ENCODE assay signal across 9 cellular contexts in genomic region chr5:139104577-139105271, GRCh38.
DNase-seq lines count a peak whose midpoint lies in the region; ATAC-seq, FAIRE-seq and TF ChIP-seq lines count a peak whose summit lies in the region.
"Had no signal": no experiment of that assay in that cellular context is flagged by ENCODE, and none has a peak within 500 bp of the region (broad histone marks: within the 10 kb centered on the region; RNA-seq: fewer than 3 reads in every experiment).

No MANE protein-coding gene starts in this region.

- no peaks in the 10 kb centered on the region for H3K36me3 ChIP-seq in vagina

- peaks cover 34% of the 10 kb centered on the region for H3K4me1 ChIP-seq in vagina

- no peaks in the 10 kb centered on the region for H3K9me3 ChIP-seq in vagina

- DNase-seq in activated T-cell treated with anti-CD3 and anti-CD28 coated beads, Interleukin-2, amount 50 U/mL, for 24 hours, result no peak
- no peak for DNase-seq in activated T-cell treated with anti-CD3 and anti-CD28 coated beads, Interleukin-2, amount 50 U/mL, for 4 hours
- DNase-seq in epithelial cell of prostate (ENCODE audit: low read depth, low spot score), result peak; percentile 41
- peak; percentile 72 for DNase-seq in myocyte (ENCODE audit: low read depth)
- peak in 1 of 2 donors; percentile 88 for DNase-seq in vagina (ENCODE audit: extremely low spot score in 2 of 2)
- DNase-seq in GM12891 (ENCODE audit: insufficient read length, low spot score), result no peak
- DNase-seq in stimulated activated CD4-positive, alpha-beta T cell treated with anti-CD3 and anti-CD28 coated beads, Interleukin-4, amount 100 ng/mL, for 1 hour, result no peak

- peak overlapping the region; percentile 16 for H3K27ac ChIP-seq in epithelial cell of prostate
- H3K27ac ChIP-seq in vagina, result peak overlapping the region; percentile 74

- TF ChIP-seq POLR2A in vagina (IDR thresholded peaks at IDR 0.05), result no peak
- no peak for TF ChIP-seq POLR2A in GM12891 (IDR thresholded peaks at IDR 0.05; ENCODE audit: low read depth, low read length)

- no peak for FAIRE-seq in GM12891 (lab: Jason Lieb, UNC)

- H3K4me3 Mint-ChIP-seq in activated T-cell treated with anti-CD3 and anti-CD28 coated beads, Interleukin-2, amount 50 U/mL, for 24 hours, result no peak overlapping the region
- H3K4me3 Mint-ChIP-seq in activated T-cell treated with anti-CD3 and anti-CD28 coated beads, Interleukin-2, amount 50 U/mL, for 4 hours, result no peak overlapping the region
- H3K4me3 Mint-ChIP-seq: activated naive CD8-positive, alpha-beta T cell had no signal

- H3K4me3 ChIP-seq in vagina, result no peak overlapping the region

- intact Hi-C loops in vagina (cut with DNase I), result loop anchor here (10.0 kb wide), 1 partner anchor 160 kb away; no protein-coding TSS in a partner anchor

- ATAC-seq in activated T-cell treated with anti-CD3 and anti-CD28 coated beads, Interleukin-2, amount 50 U/mL, for 4 hours, result no peak
- no peak for ATAC-seq in GM19455 (IDR thresholded peaks at IDR 0.05; ENCODE audit: unreplicated experiment)

- no peaks in the 10 kb centered on the region for H3K36me3 Mint-ChIP-seq in activated T-cell treated with anti-CD3 and anti-CD28 coated beads, Interleukin-2, amount 50 U/mL, for 24 hours (ENCODE audit: low read depth)
- H3K36me3 Mint-ChIP-seq in activated T-cell treated with anti-CD3 and anti-CD28 coated beads, Interleukin-2, amount 50 U/mL, for 4 hours (ENCODE audit: insufficient read depth), result peaks cover 9% of the 10 kb centered on the region

- H3K27me3 ChIP-seq in vagina, result no peaks in the 10 kb centered on the region

- H3K27me3 Mint-ChIP-seq in activated T-cell treated with anti-CD3 and anti-CD28 coated beads, Interleukin-2, amount 50 U/mL, for 24 hours, result no peaks in the 10 kb centered on the region
- H3K27me3 Mint-ChIP-seq in activated T-cell treated with anti-CD3 and anti-CD28 coated beads, Interleukin-2, amount 50 U/mL, for 4 hours (ENCODE audit: low read depth), result no peaks in the 10 kb centered on the region
- H3K27me3 Mint-ChIP-seq: activated naive CD8-positive, alpha-beta T cell had no signal

- H3K9me3 Mint-ChIP-seq in activated T-cell treated with anti-CD3 and anti-CD28 coated beads, Interleukin-2, amount 50 U/mL, for 24 hours, result no peaks in the 10 kb centered on the region
- H3K9me3 Mint-ChIP-seq in activated T-cell treated with anti-CD3 and anti-CD28 coated beads, Interleukin-2, amount 50 U/mL, for 4 hours, result no peaks in the 10 kb centered on the region

- no peak for TF ChIP-seq CTCF in vagina (IDR thresholded peaks at IDR 0.05)

- peak overlapping the region; percentile 30 for H3K27ac Mint-ChIP-seq in activated T-cell treated with anti-CD3 and anti-CD28 coated beads, Interleukin-2, amount 50 U/mL, for 24 hours
- H3K27ac Mint-ChIP-seq: activated naive CD8-positive, alpha-beta T cell had no signal

- no peaks in the 10 kb centered on the region for H3K4me1 Mint-ChIP-seq in activated T-cell treated with anti-CD3 and anti-CD28 coated beads, Interleukin-2, amount 50 U/mL, for 24 hours (ENCODE audit: low read depth)
- H3K4me1 Mint-ChIP-seq in activated T-cell treated with anti-CD3 and anti-CD28 coated beads, Interleukin-2, amount 50 U/mL, for 4 hours (ENCODE audit: low read depth), result no peaks in the 10 kb centered on the region

TF ChIP-seq in GM12891, 5 proteins besides CTCF, POLR2A, EP300 and RAD21:
- TF ChIP-seq POU2F2 (IDR thresholded peaks at IDR 0.05; ENCODE audit: low read depth, low read length) (no peak), TAF1 (IDR thresholded peaks at IDR 0.05; ENCODE audit: low read depth, low read length) (no peak), POLR2AphosphoS5 (IDR thresholded peaks at IDR 0.05; ENCODE audit: low read depth, low read length) (no peak)

Comparison
In these comparisons a context has a peak if more than half of its experiments do, and no peak if none do; other contexts are left out.
1. DNase-seq: peak in epithelial cell of prostate (single experiment) and myocyte (single experiment); none in activated T-cell treated with anti-CD3 and anti-CD28 coated beads, Interleukin-2, amount 50 U/mL, for 24 hours (single experiment), activated T-cell treated with anti-CD3 and anti-CD28 coated beads, Interleukin-2, amount 50 U/mL, for 4 hours (single experiment), GM12891 (single experiment) and stimulated activated CD4-positive, alpha-beta T cell treated with anti-CD3 and anti-CD28 coated beads, Interleukin-4, amount 100 ng/mL, for 1 hour (single experiment).